Comparison of ENCODE assay signal across 8 cellular contexts in the genomic region with DNA sequence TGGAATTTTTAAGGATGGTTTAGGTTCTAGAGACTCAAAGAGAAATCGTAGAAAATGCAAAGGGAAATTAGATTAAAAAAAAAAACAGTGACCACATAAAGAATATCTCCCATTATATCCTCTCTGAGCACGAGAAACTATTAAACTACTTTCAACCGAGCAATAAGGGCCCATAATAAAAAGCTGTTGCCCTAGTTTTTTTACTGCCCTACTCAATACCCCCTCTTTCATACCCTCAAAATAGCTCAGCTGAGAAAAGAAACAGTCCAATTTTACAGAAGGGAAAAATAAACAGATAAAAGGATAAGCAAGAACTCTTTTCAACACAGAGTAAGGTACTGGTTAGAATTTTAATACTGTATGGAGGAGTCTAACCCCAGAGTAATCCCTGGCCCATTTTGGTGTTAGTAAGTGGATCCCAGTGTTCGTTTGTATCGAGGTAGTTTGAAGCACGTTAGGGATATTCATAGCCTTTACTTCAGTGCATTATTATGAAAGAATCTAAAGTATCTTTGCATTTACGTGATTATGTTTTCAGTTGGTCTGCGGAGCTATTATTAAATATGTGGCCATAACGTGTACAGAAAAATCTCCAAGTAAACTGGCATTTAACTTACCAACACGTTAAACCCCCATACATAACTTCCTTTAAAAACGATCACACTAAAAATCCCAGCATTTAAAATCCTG. TPM values are rescaled to one million over a fixed set of nuclear protein-coding genes. Genes with fewer than 3 reads are reported as not detected.
A peak's percentile ranks its signal among the peaks of the same experiment; 100 is the strongest.
DNase-seq lines count a peak whose midpoint lies in the region; ATAC-seq and TF ChIP-seq lines count a peak whose summit lies in the region.

No MANE protein-coding gene starts in this region.

- POLR2A ChIA-PET in PC-9 (lab: Charles Lee; ENCODE audit: unreplicated experiment), result interaction anchor here (0.6 to 0.7 kb wide), 2 partner anchors 178 to 245 kb away, joined by 3 to 4 read pairs; no protein-coding TSS in a partner anchor

- 13% methylated on average over 11 of the region's 11 CpGs for WGBS in prostate gland

- H3K9me3 ChIP-seq in PC-9 (ENCODE audit: insufficient read depth, low read depth) (no peaks in the 10 kb centered on the region), prostate gland (no peaks in the 10 kb centered on the region)

- H3K4me3 ChIP-seq in GM08714 (ENCODE audit: low read length), result peak overlapping the region; percentile 72; the same call in 1 of the 2 replicates
- H3K4me3 ChIP-seq in PC-9, result peak overlapping the region; percentile 73
- peak overlapping the region; percentile 81 for H3K4me3 ChIP-seq in epithelial cell of proximal tubule (ENCODE audit: low read depth, low read length)
- peak overlapping the region; percentile 86 to 91 for H3K4me3 ChIP-seq in prostate gland

- DNase-seq in PC-9 (no peak), epithelial cell of proximal tubule (ENCODE audit: low read depth) (no peak), prostate gland (ENCODE audit: low spot score) (no peak), NCI-H1694 (lab: John Stamatoyannopoulos, UW) (no peak), SKM-1 treated with dmso at 0.1 percent for 144 hours (lab: John Stamatoyannopoulos, UW; ENCODE audit: unreplicated experiment) (no peak), NCI-H1105 treated with DMSO at 0.1 percent for 48 hours (lab: John Stamatoyannopoulos, UW) (no peak)

- H3K79me2 ChIP-seq in PC-9 (ENCODE audit: low read depth), result peaks cover 14% of the 10 kb centered on the region

- no peaks in the 10 kb centered on the region for H3K27me3 ChIP-seq in PC-9 (ENCODE audit: insufficient read depth, low read depth)
- H3K27me3 ChIP-seq in prostate gland (replicated peaks; ENCODE audit: insufficient read depth), result no peaks in the 10 kb centered on the region

- peaks cover 29% of the 10 kb centered on the region for H3F3A ChIP-seq in PC-9 (ENCODE audit: insufficient read depth, low read depth)

- H3K4me1 ChIP-seq in PC-9 (replicated peaks; ENCODE audit: insufficient read depth) (peaks cover 64% of the 10 kb centered on the region), prostate gland (replicated peaks) (no peaks in the 10 kb centered on the region)

- no peak for TF ChIP-seq POLR2A in prostate gland (IDR thresholded peaks at IDR 0.05)

- peak overlapping the region; percentile 94 for H2AFZ ChIP-seq in PC-9

- no peak for ATAC-seq in HG02884 (IDR thresholded peaks at IDR 0.05; ENCODE audit: unreplicated experiment)

- no peak for TF ChIP-seq CTCF in PC-9 (conservative IDR thresholded peaks at IDR 0.05)
- no peak for TF ChIP-seq CTCF in epithelial cell of proximal tubule (conservative IDR thresholded peaks at IDR 0.05; ENCODE audit: low read depth, low read length)
- no peak for TF ChIP-seq CTCF in prostate gland (IDR thresholded peaks at IDR 0.05)

- H3K36me3 ChIP-seq in PC-9 (ENCODE audit: low read depth) (0 out of 2 replicates have a peak, but pooled peaks cover 4% of the 10 kb centered on the region), prostate gland (no peaks in the 10 kb centered on the region)

- intact Hi-C loops in PC-9 (cut with micrococcal nuclease; ENCODE audit: unreplicated experiment), result loop anchor here (5.0 kb wide), 2 partner anchors 33 to 83 kb away; a partner anchor contains a TSS
- intact Hi-C loops in prostate gland (cut with DNase I), result loop anchor here (5.0 kb wide), 4 partner anchors 52 to 92 kb away; a partner anchor contains a TSS

- no peaks in the 10 kb centered on the region for H3K9me2 ChIP-seq in PC-9 (ENCODE audit: insufficient read depth)

- H3K27ac ChIP-seq in PC-9 (peak overlapping the region; percentile 56), prostate gland (peak overlapping the region; percentile 95 to 97)

- peak overlapping the region; percentile 87 for H3K4me2 ChIP-seq in PC-9

- BruUV-seq in PC-9 (replicated peaks; lab: Mats Ljungman, UMichigan), result TSS peak; percentile 22

- CTCF ChIA-PET in PC-9 (lab: Charles Lee), result interaction anchor here (0.6 to 0.8 kb wide), 2 partner anchors 15 to 57 kb away, joined by 4 to 5 read pairs; no protein-coding TSS in a partner anchor

- H4K20me1 ChIP-seq in PC-9 (ENCODE audit: insufficient read depth), result no peaks in the 10 kb centered on the region

RNA-seq across cellular contexts. Expression of a gene that starts 1.0 kb away (rescaled TPM):
- total RNA-seq in PC-9 (2021) (87.6 and 99.6 TPM in 2 replicates), epithelial cell of proximal tubule (39.9 and 86.4 TPM in 2 replicates), prostate gland (100 to 1,000 TPM in 1 of 2 donors, 10 to 100 TPM in 1; 87.3 to 134 TPM)

RNA-seq across cellular contexts. Expression of a gene that starts 47.4 kb away (rescaled TPM):
- total RNA-seq in PC-9 (2021) (0.55 TPM in 1 of 2 replicates, not detected in the other), epithelial cell of proximal tubule (0.36 TPM in 1 of 2 replicates, not detected in the other), prostate gland (1 to 10 TPM in 1 of 2 donors, not detected in 1; 2.3 TPM)
